7 cellular contexts compared by ENCODE assay signal in the genomic region with DNA sequence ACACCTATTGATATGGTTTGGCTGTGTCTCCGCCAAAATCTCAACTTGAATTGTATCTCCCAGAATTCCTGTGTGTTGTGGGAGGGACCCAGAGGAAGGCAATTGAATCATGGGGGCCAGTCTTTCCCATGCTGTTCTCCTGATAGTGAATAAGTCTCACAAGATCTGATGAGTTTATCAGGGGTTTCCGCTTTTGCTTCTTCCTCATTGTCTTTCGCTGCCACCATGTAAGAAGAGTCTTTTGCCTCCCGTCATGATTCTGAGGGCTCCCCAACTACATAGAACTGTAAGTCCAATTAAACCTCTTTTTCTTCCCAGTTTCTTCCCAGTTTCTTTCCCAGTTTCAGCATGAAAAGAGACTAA. TPM values are rescaled to one million over a fixed set of nuclear protein-coding genes. Genes with fewer than 3 reads are reported as not detected.
"Had no signal": no experiment of that assay in that cellular context is flagged by ENCODE, and none has a peak within 500 bp of the region (broad histone marks: within the 10 kb centered on the region; RNA-seq: fewer than 3 reads in every experiment).

No MANE protein-coding gene starts in this region.

RNA-seq across cellular contexts. Expression of a gene that starts 0.8 kb away (rescaled TPM):
- total RNA-seq: esophagus mucosa; left colon; natural killer cell treated with Interleukin-12 subunit alpha and Interleukin-12 subunit beta and Interleukin-15 and Interleukin-18, amount 100 ng/mL, for 72 hours; T-helper 2 cell treated with Interferon-gamma antibody and Interleukin-4, amounts not matched to agents 100 ng/mL and 5 ng/mL, for 36 hours; thyroid gland; ureter had no signal
- polyA plus RNA-seq: aorta had no signal
